In the genomic region with DNA sequence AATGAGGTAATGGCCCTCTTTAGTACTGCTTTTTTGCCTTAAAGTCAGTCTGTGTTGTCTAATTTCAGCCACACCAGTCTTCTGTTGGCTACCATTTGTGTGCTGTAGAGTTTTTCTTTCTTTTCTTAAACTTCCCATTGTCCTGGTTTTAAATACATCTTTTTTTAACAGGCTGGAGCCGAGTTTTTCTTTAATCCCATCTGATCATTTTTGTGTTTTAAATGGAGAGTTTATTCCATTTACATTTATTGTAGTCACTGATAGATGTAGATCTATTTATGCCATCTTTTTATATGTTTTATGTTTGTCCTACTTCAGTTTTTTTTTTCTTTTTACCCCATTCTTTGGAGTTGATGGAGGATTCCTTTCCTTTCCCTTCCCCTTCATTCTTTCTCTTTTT, we compare ENCODE assay signal across 26 cellular contexts.
"Had no signal": no experiment of that assay in that cellular context is flagged by ENCODE, and none has a peak within 500 bp of the region (broad histone marks: within the 10 kb centered on the region; RNA-seq: fewer than 3 reads in every experiment).

No MANE protein-coding gene starts in this region.

- ATAC-seq: activated CD4-positive, CD25-positive, alpha-beta regulatory T cell treated with anti-CD3 and anti-CD28 coated beads, Interleukin-2, amount 50 U/mL, for 24 hours; activated CD8-positive, alpha-beta memory T cell treated with anti-CD3 and anti-CD28 coated beads, Interleukin-2, amount 10 ng/mL, durations not matched to agents 7 days and 5 days; left lung; lower lobe of right lung; right lobe of liver had no signal

- H3K27me3 ChIP-seq: breast epithelium, esophagus squamous epithelium, left lung, ovary, right lobe of liver, stomach, thyroid gland, upper lobe of left lung had no signal

- DNase-seq: activated CD4-positive, alpha-beta T cell treated with anti-CD3 and anti-CD28 coated beads for 48 hours; activated CD4-positive, alpha-beta T cell treated with anti-CD3 and anti-CD28 coated beads, Interleukin-2, amount 50 U/mL, for 48 hours; activated CD8-positive, alpha-beta memory T cell treated with anti-CD3 and anti-CD28 coated beads, Interleukin-2, amount 10 ng/mL, durations not matched to agents 7 days and 5 days; activated effector memory CD4-positive, alpha-beta T cell treated with anti-CD3 and anti-CD28 coated beads, Interleukin-2, amount 50 U/mL, for 16 hours; activated naive CD4-positive, alpha-beta T cell treated with anti-CD3 and anti-CD28 coated beads for 36 hours; activated naive CD8-positive, alpha-beta T cell treated with anti-CD3 and anti-CD28 coated beads, Interleukin-2, amount 10 ng/mL, durations not matched to agents 7 days and 5 days; amygdala; central memory CD4-positive, alpha-beta T cell; esophagus squamous epithelium; left lung; lower lobe of right lung; mesendoderm; ovary; right lobe of liver; stimulated activated CD4-positive, alpha-beta T cell treated with anti-CD3 and anti-CD28 coated beads, Interleukin-2, amount 100 ng/mL, for 48 hours; stomach; SW 1271; T-helper 9 cell; thyroid gland; upper lobe of left lung; WERI-Rb-1 had no signal

- H3K27me3 Mint-ChIP-seq: activated CD8-positive, alpha-beta memory T cell treated with anti-CD3 and anti-CD28 coated beads, Interleukin-2, amount 10 ng/mL, durations not matched to agents 7 days and 5 days; activated naive CD8-positive, alpha-beta T cell treated with anti-CD3 and anti-CD28 coated beads, Interleukin-2, amount 10 ng/mL, durations not matched to agents 7 days and 5 days; progenitor cell of endocrine pancreas had no signal

- H3K27ac Mint-ChIP-seq: activated CD8-positive, alpha-beta memory T cell treated with anti-CD3 and anti-CD28 coated beads, Interleukin-2, amount 10 ng/mL, durations not matched to agents 7 days and 5 days; activated naive CD8-positive, alpha-beta T cell treated with anti-CD3 and anti-CD28 coated beads, Interleukin-2, amount 10 ng/mL, durations not matched to agents 7 days and 5 days; progenitor cell of endocrine pancreas; T-helper 1 cell treated with Interleukin-12 subunit alpha and Interleukin-12 subunit beta and Interleukin-4 antibody, amounts not matched to agents 30 μg/mL and 1 μg/mL, for 36 hours had no signal

- H3K36me3 ChIP-seq: ovary had no signal

- H3K9me3 ChIP-seq: thyroid gland had no signal

- H3K4me1 ChIP-seq: breast epithelium, esophagus squamous epithelium, thyroid gland had no signal

- H3K27ac ChIP-seq: breast epithelium, epithelial cell of prostate, esophagus squamous epithelium, left lung, lower lobe of right lung, ovary, right lobe of liver, stomach, thyroid gland, upper lobe of left lung, WERI-Rb-1 had no signal

- H3K4me3 Mint-ChIP-seq: activated CD8-positive, alpha-beta memory T cell treated with anti-CD3 and anti-CD28 coated beads, Interleukin-2, amount 10 ng/mL, durations not matched to agents 7 days and 5 days; activated naive CD4-positive, alpha-beta T cell treated with anti-CD3 and anti-CD28 coated beads for 36 hours; activated naive CD8-positive, alpha-beta T cell treated with anti-CD3 and anti-CD28 coated beads, Interleukin-2, amount 10 ng/mL, durations not matched to agents 7 days and 5 days; T-helper 1 cell treated with Interleukin-12 subunit alpha and Interleukin-12 subunit beta and Interleukin-4 antibody, amounts not matched to agents 30 μg/mL and 1 μg/mL, for 36 hours had no signal

- H3K4me3 ChIP-seq: breast epithelium, esophagus squamous epithelium, left lung, lower lobe of right lung, ovary, right lobe of liver, stomach, thyroid gland, upper lobe of left lung had no signal
